Comparison of ENCODE assay signal across 8 cellular contexts in genomic region chr2:235889302-235889630, GRCh38.
"Had no signal": no experiment of that assay in that cellular context is flagged by ENCODE, and none has a peak within 500 bp of the region (broad histone marks: within the 10 kb centered on the region; RNA-seq: fewer than 3 reads in every experiment).

No MANE protein-coding gene starts in this region.

- H3K4me3 ChIP-seq: K562 had no signal

- DNase-seq: IMR-90, KBM-7, KG1 had no signal

- H3K9ac ChIP-seq: KMS-11 had no signal

- H3K4me1 Mint-ChIP-seq: IgD-negative memory B cell had no signal

- H3K27ac Mint-ChIP-seq: IgD-negative memory B cell had no signal

- ATAC-seq: K562 had no signal

- H3K4me2 ChIP-seq: KMS-11 had no signal

- H3K27ac ChIP-seq: HL-60, KMS-11 had no signal

- FAIRE-seq: HTR-8/SVneo, K562 had no signal

- H3K36me3 Mint-ChIP-seq: IgD-negative memory B cell had no signal

- H3K4me3 Mint-ChIP-seq: IgD-negative memory B cell had no signal
